11 cellular contexts compared by ENCODE assay signal in the genomic region with DNA sequence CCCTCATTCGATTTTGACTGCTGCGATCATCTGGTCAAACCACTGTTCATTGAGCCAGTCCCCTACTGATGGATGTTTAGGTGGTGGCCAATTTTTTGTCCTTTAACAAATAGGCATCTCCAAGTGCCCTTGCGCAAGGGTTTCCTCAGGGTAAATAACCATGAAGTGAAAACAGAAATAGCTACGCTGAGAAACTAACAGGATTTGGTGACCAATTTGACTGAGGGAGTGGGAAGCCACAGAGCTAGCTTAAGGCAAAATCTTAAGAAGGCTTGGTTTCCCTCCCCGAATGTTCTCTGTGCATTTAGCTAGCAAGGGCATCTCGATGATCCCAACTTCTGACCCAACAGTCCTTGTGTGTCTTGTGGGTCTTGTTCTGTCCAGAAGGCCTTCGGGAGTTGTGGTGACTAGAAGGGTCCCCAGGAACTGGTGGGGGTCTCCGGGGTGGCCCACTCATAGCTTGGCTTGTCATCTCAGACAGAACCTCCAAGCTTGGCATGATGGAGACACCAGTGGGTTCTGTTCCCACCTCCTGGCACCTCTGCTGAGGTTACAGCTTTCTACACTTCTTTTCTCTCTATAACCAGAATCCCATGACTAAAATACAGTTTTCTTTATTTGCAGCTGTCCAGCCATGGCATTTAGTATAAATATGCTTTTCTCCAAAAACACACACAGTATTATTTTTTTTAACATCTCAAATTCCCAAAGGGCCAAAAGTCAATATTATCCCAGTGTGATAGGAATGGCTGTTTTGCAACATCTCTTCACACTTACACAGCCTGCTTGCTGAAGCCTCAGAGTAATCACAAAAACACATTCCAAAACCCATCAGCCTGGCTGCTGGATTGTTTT.
DNase-seq lines count a peak whose midpoint lies in the region; ATAC-seq and TF ChIP-seq lines count a peak whose summit lies in the region.
"Had no signal": no experiment of that assay in that cellular context is flagged by ENCODE, and none has a peak within 500 bp of the region (broad histone marks: within the 10 kb centered on the region; RNA-seq: fewer than 3 reads in every experiment).

No MANE protein-coding gene starts in this region.

- ATAC-seq in Right ventricle myocardium superior (ENCODE audit: poor library complexity) (peak; percentile 13), aorta (ENCODE audit: low FRiP score) (peak; percentile 50)
- no peak for ATAC-seq in activated T-helper 17 cell treated with anti-CD3 and anti-CD28 coated beads, Interleukin-2, amount 50 U/mL, for 72 hours (replicated peaks)

- peak overlapping the region; percentile 65 for H3K4me3 Mint-ChIP-seq in activated T-helper 17 cell treated with anti-CD3 and anti-CD28 coated beads, Interleukin-2, amount 50 U/mL, for 72 hours
- no peak overlapping the region for H3K4me3 Mint-ChIP-seq in immature natural killer cell
- H3K4me3 Mint-ChIP-seq: neural progenitor cell had no signal

- intact Hi-C loops in Right ventricle myocardium superior (cut with DNase I): no loop called here
- intact Hi-C loops in cardiac septum (cut with DNase I): loop anchor here (2.0 to 10.0 kb wide), 2 partner anchors 22 to 116 kb away; partner anchors contain the start of gene SOCS1
- intact Hi-C loops in aorta (cut with DNase I): no loop called here

- H3K27ac ChIP-seq in right atrium auricular region: peak overlapping the region; percentile 57 to 68
- H3K27ac ChIP-seq in aorta (ENCODE audit: low read depth in 1 of 2, low read length in 2 of 2): peak overlapping the region in 1 of 2 donors; percentile 17
- H3K27ac ChIP-seq: C4-2B, neural progenitor cell had no signal

- no peaks in the 10 kb centered on the region for H3K9me3 Mint-ChIP-seq in activated T-helper 17 cell treated with anti-CD3 and anti-CD28 coated beads, Interleukin-2, amount 50 U/mL, for 72 hours
- no peaks in the 10 kb centered on the region for H3K9me3 Mint-ChIP-seq in immature natural killer cell
- H3K9me3 Mint-ChIP-seq: neural progenitor cell had no signal

- 72 to 76% methylated on average over 8 of the region's 8 CpGs for WGBS in aorta, 2 donors

- H3K4me1 ChIP-seq in right atrium auricular region (peaks cover 0 to 94% of the 10 kb centered on the region in 2 donors), aorta (ENCODE audit: control insufficient read depth in 1 of 2, insufficient read depth in 2 of 2, low read length in 2 of 2) (peaks cover 0 to 3% of the 10 kb centered on the region in 2 donors)

- DNase-seq in Right ventricle myocardium superior (no peak), cardiac septum (ENCODE audit: low spot score) (no peak), right atrium auricular region (ENCODE audit: low spot score) (no peak), aorta (no peak), immature natural killer cell (no peak)
- no peak for DNase-seq in stimulated activated naive CD4-positive, alpha-beta T cell (lab: John Stamatoyannopoulos, UW)
- no peak for DNase-seq in stimulated activated naive CD4-positive, alpha-beta T cell treated with Interleukin-2 at 50 U/mL for 16 hours (lab: John Stamatoyannopoulos, UW)
- DNase-seq: NCI-H1048 had no signal

- H3K27me3 ChIP-seq in right atrium auricular region (no peaks in the 10 kb centered on the region), aorta (ENCODE audit: control insufficient read depth in 1 of 2, insufficient read depth in 2 of 2, low read length in 1 of 2) (no peaks in the 10 kb centered on the region)
- H3K27me3 ChIP-seq: neural progenitor cell had no signal

- H3K36me3 ChIP-seq in right atrium auricular region (no peaks in the 10 kb centered on the region), aorta (ENCODE audit: control insufficient read depth in 1 of 2, insufficient read depth in 2 of 2, low read length in 1 of 2) (no peaks in the 10 kb centered on the region)
- H3K36me3 ChIP-seq: neural progenitor cell had no signal

- peak overlapping the region; percentile 84 for H3K27ac Mint-ChIP-seq in activated T-helper 17 cell treated with anti-CD3 and anti-CD28 coated beads, Interleukin-2, amount 50 U/mL, for 72 hours
- no peak overlapping the region for H3K27ac Mint-ChIP-seq in immature natural killer cell

- H3K9me3 ChIP-seq in right atrium auricular region (no peaks in the 10 kb centered on the region), aorta (ENCODE audit: control insufficient read depth, low read length) (no peaks in the 10 kb centered on the region)

- peaks cover 13% of the 10 kb centered on the region for H3K36me3 Mint-ChIP-seq in activated T-helper 17 cell treated with anti-CD3 and anti-CD28 coated beads, Interleukin-2, amount 50 U/mL, for 72 hours (ENCODE audit: low read depth)
- peaks cover 4 to 14% (median 4%) of the 10 kb centered on the region in 3 donors for H3K36me3 Mint-ChIP-seq in immature natural killer cell
- H3K36me3 Mint-ChIP-seq: neural progenitor cell had no signal

- TF ChIP-seq CTCF in right atrium auricular region (IDR thresholded peaks at IDR 0.05): no peak

- H3K4me3 ChIP-seq in right atrium auricular region (no peak overlapping the region), aorta (ENCODE audit: low read length in 2 of 2) (no peak overlapping the region)
- H3K4me3 ChIP-seq: neural progenitor cell had no signal

- no peaks in the 10 kb centered on the region for H3K27me3 Mint-ChIP-seq in activated T-helper 17 cell treated with anti-CD3 and anti-CD28 coated beads, Interleukin-2, amount 50 U/mL, for 72 hours
- peaks cover 0 to 7% (median 0%) of the 10 kb centered on the region in 3 donors for H3K27me3 Mint-ChIP-seq in immature natural killer cell (ENCODE audit: low read depth in 3 of 3)

- peaks cover 18% of the 10 kb centered on the region for H3K4me1 Mint-ChIP-seq in activated T-helper 17 cell treated with anti-CD3 and anti-CD28 coated beads, Interleukin-2, amount 50 U/mL, for 72 hours
- H3K4me1 Mint-ChIP-seq in immature natural killer cell: peaks cover 33 to 59% of the 10 kb centered on the region in 2 donors
